Comparison of ENCODE assay signal across 28 cellular contexts in genomic region chr10:123166618-123167017, GRCh38. TPM values are rescaled to one million over a fixed set of nuclear protein-coding genes. Genes with fewer than 3 reads are reported as not detected.
A peak's percentile ranks its signal among the peaks of the same experiment; 100 is the strongest.
DNase-seq lines count a peak whose midpoint lies in the region; ATAC-seq and TF ChIP-seq lines count a peak whose summit lies in the region.
"Had no signal": no experiment of that assay in that cellular context is flagged by ENCODE, and none has a peak within 500 bp of the region (broad histone marks: within the 10 kb centered on the region; RNA-seq: fewer than 3 reads in every experiment).

No MANE protein-coding gene starts in this region.

- H3K27me3 ChIP-seq in CD8-positive, alpha-beta T cell (ENCODE audit: insufficient read depth, low read length): no peaks in the 10 kb centered on the region
- H3K27me3 ChIP-seq: BLaER1, SJCRH30 had no signal

- H3K27me3 Mint-ChIP-seq in activated CD4-positive, alpha-beta T cell treated with anti-CD3 and anti-CD28 coated beads, Interleukin-2, amount 10 ng/mL, durations not matched to agents 24 days and 14 days: no peaks in the 10 kb centered on the region
- no peaks in the 10 kb centered on the region for H3K27me3 Mint-ChIP-seq in activated CD4-positive, alpha-beta T cell treated with anti-CD3 and anti-CD28 coated beads for 36 hours
- no peaks in the 10 kb centered on the region for H3K27me3 Mint-ChIP-seq in CD8-positive, alpha-beta T cell (ENCODE audit: low read depth)
- no peaks in the 10 kb centered on the region for H3K27me3 Mint-ChIP-seq in T-helper 17 cell
- H3K27me3 Mint-ChIP-seq: CD4-positive, alpha-beta T cell; IgD-negative memory B cell had no signal

- no peaks in the 10 kb centered on the region for H3K9me3 ChIP-seq in CD8-positive, alpha-beta T cell (ENCODE audit: low read length)
- H3K9me3 ChIP-seq in T-helper 17 cell (ENCODE audit: control insufficient read depth, low read length, poor library complexity, severe bottlenecking): no peaks in the 10 kb centered on the region
- H3K9me3 ChIP-seq: BLaER1, SJCRH30 had no signal

- peaks cover 12% of the 10 kb centered on the region for H3K4me1 Mint-ChIP-seq in activated CD4-positive, alpha-beta T cell treated with anti-CD3 and anti-CD28 coated beads, Interleukin-2, amount 10 ng/mL, durations not matched to agents 24 days and 14 days
- H3K4me1 Mint-ChIP-seq in activated CD4-positive, alpha-beta T cell treated with anti-CD3 and anti-CD28 coated beads for 36 hours: peaks cover 16% of the 10 kb centered on the region
- H3K4me1 Mint-ChIP-seq in CD8-positive, alpha-beta T cell (ENCODE audit: low read depth): peaks cover 38% of the 10 kb centered on the region
- peaks cover 12% of the 10 kb centered on the region for H3K4me1 Mint-ChIP-seq in T-helper 17 cell

- intact Hi-C loops in activated CD4-positive, alpha-beta T cell treated with anti-CD3 and anti-CD28 coated beads, Interleukin-2, amount 10 ng/mL, durations not matched to agents 24 days and 14 days (cut with micrococcal nuclease): no loop called here
- intact Hi-C loops in activated CD4-positive, alpha-beta T cell treated with anti-CD3 and anti-CD28 coated beads for 36 hours (cut with DNase I, micrococcal nuclease): no loop called here
- intact Hi-C loops in CD8-positive, alpha-beta T cell (cut with DNase I, micrococcal nuclease): no loop called here
- intact Hi-C loops in cardiac septum (cut with DNase I): no loop called here

- H3K27ac Mint-ChIP-seq in activated CD4-positive, alpha-beta T cell treated with anti-CD3 and anti-CD28 coated beads, Interleukin-2, amount 10 ng/mL, durations not matched to agents 24 days and 14 days: no peak overlapping the region
- no peak overlapping the region for H3K27ac Mint-ChIP-seq in activated CD4-positive, alpha-beta T cell treated with anti-CD3 and anti-CD28 coated beads for 36 hours
- H3K27ac Mint-ChIP-seq in CD8-positive, alpha-beta T cell: peak overlapping the region; percentile 30
- peak overlapping the region; percentile 19 for H3K27ac Mint-ChIP-seq in T-helper 17 cell
- H3K27ac Mint-ChIP-seq: CD4-positive, alpha-beta T cell; IgD-negative memory B cell had no signal

- peaks cover 5% of the 10 kb centered on the region for H3K4me1 ChIP-seq in CD8-positive, alpha-beta T cell (ENCODE audit: insufficient read depth, low read length)
- H3K4me1 ChIP-seq: SJCRH30 had no signal

- H3K4me3 ChIP-seq in CD8-positive, alpha-beta T cell (ENCODE audit: low read depth, low read length): no peak overlapping the region
- H3K4me3 ChIP-seq: BLaER1, PC-9, SJCRH30 had no signal

- H3K36me3 Mint-ChIP-seq in activated CD4-positive, alpha-beta T cell treated with anti-CD3 and anti-CD28 coated beads, Interleukin-2, amount 10 ng/mL, durations not matched to agents 24 days and 14 days (ENCODE audit: low read depth): peaks cover 60% of the 10 kb centered on the region
- peaks cover 77% of the 10 kb centered on the region for H3K36me3 Mint-ChIP-seq in activated CD4-positive, alpha-beta T cell treated with anti-CD3 and anti-CD28 coated beads for 36 hours (ENCODE audit: low read depth)
- peaks cover 84% of the 10 kb centered on the region for H3K36me3 Mint-ChIP-seq in CD8-positive, alpha-beta T cell
- peaks cover 4% of the 10 kb centered on the region for H3K36me3 Mint-ChIP-seq in T-helper 17 cell (ENCODE audit: low read depth)

- ATAC-seq in activated CD4-positive, alpha-beta T cell treated with anti-CD3 and anti-CD28 coated beads for 36 hours: no peak
- ATAC-seq in CD8-positive, alpha-beta T cell: no peak
- ATAC-seq in T-helper 17 cell (no peak), GM21825 (IDR thresholded peaks at IDR 0.05; ENCODE audit: unreplicated experiment) (no peak)
- ATAC-seq: Right ventricle myocardium inferior, SK-N-SH treated with all-trans-retinoic acid at 6 μM for 48 hours had no signal

- peak; percentile 37 for DNase-seq in activated CD4-positive, alpha-beta T cell treated with anti-CD3 and anti-CD28 coated beads, Interleukin-2, amount 10 ng/mL, durations not matched to agents 24 days and 14 days
- no peak for DNase-seq in activated CD4-positive, alpha-beta T cell treated with anti-CD3 and anti-CD28 coated beads for 36 hours
- DNase-seq in CD8-positive, alpha-beta T cell: no peak
- DNase-seq in T-helper 17 cell (no peak), kidney tubule cell (ENCODE audit: low spot score) (peak; percentile 44), cardiac septum (ENCODE audit: low spot score) (no peak)
- DNase-seq: CD4-positive, alpha-beta T cell; COR-L47; GOT3; HCEC 1CT; NCI-H1092; NCI-H1417 treated with DMSO at 0.1 percent for 48 hours; NCI-H1694 treated with DMSO at 0.1 percent for 48 hours; NCI-H2107; NCI-H446 treated with DMSO at 0.1 percent for 48 hours; NCI-H526; NCI-H82; NK-92 treated with Interleukin-12 subunit alpha and Interleukin-12 subunit beta, amount 100 ng/mL, for 24 hours; PC-9; SJCRH30 had no signal

- no peaks in the 10 kb centered on the region for H3K9me3 Mint-ChIP-seq in activated CD4-positive, alpha-beta T cell treated with anti-CD3 and anti-CD28 coated beads, Interleukin-2, amount 10 ng/mL, durations not matched to agents 24 days and 14 days
- no peaks in the 10 kb centered on the region for H3K9me3 Mint-ChIP-seq in activated CD4-positive, alpha-beta T cell treated with anti-CD3 and anti-CD28 coated beads for 36 hours (ENCODE audit: low read depth)
- H3K9me3 Mint-ChIP-seq in CD8-positive, alpha-beta T cell: no peaks in the 10 kb centered on the region
- H3K9me3 Mint-ChIP-seq: CD4-positive, alpha-beta T cell; IgD-negative memory B cell had no signal

- POLR2A ChIA-PET in activated CD4-positive, alpha-beta T cell treated with anti-CD3 and anti-CD28 coated beads for 36 hours (lab: Charles Lee): no interaction called here
- POLR2A ChIA-PET in CD8-positive, alpha-beta T cell (lab: Charles Lee): no interaction called here

- CTCF ChIA-PET in activated CD4-positive, alpha-beta T cell treated with anti-CD3 and anti-CD28 coated beads for 36 hours (lab: Charles Lee): no interaction called here
- CTCF ChIA-PET in CD8-positive, alpha-beta T cell (lab: Charles Lee): interaction anchor here (1.4 kb wide), 1 partner anchor 33 kb away, joined by 4 read pairs; no protein-coding TSS in a partner anchor

- no peak overlapping the region for H3K4me3 Mint-ChIP-seq in activated CD4-positive, alpha-beta T cell treated with anti-CD3 and anti-CD28 coated beads, Interleukin-2, amount 10 ng/mL, durations not matched to agents 24 days and 14 days
- no peak overlapping the region for H3K4me3 Mint-ChIP-seq in activated CD4-positive, alpha-beta T cell treated with anti-CD3 and anti-CD28 coated beads for 36 hours
- no peak overlapping the region for H3K4me3 Mint-ChIP-seq in CD8-positive, alpha-beta T cell
- H3K4me3 Mint-ChIP-seq in T-helper 17 cell: no peak overlapping the region
- H3K4me3 Mint-ChIP-seq: CD4-positive, alpha-beta T cell; IgD-negative memory B cell had no signal

- peaks cover 30% of the 10 kb centered on the region for H3K36me3 ChIP-seq in CD8-positive, alpha-beta T cell (ENCODE audit: insufficient read depth, low read length)

- TF ChIP-seq CTCF in CD8-positive, alpha-beta T cell (IDR thresholded peaks at IDR 0.05): no peak

- H3K27ac ChIP-seq in CD8-positive, alpha-beta T cell (ENCODE audit: low read depth, low read length): no peak overlapping the region
- H3K27ac ChIP-seq: BLaER1, HL-60, PC-9, SJCRH30 had no signal

RNA-seq across cellular contexts. Expression of gene BUB3, which starts 12.4 kb away (rescaled TPM):
- 186 and 193 TPM in 2 replicates for total RNA-seq in activated CD4-positive, alpha-beta T cell treated with anti-CD3 and anti-CD28 coated beads, Interleukin-2, amount 10 ng/mL, durations not matched to agents 24 days and 14 days
- 100 to 1,000 TPM; 230 to 242 TPM for total RNA-seq in activated CD4-positive, alpha-beta T cell treated with anti-CD3 and anti-CD28 coated beads for 36 hours
- 100 to 1,000 TPM; 166 to 167 TPM for total RNA-seq in CD8-positive, alpha-beta T cell
- 100 to 1,000 TPM; 105 to 111 TPM for total RNA-seq in T-helper 17 cell
- 30.6 TPM for total RNA-seq in cardiac septum

RNA-seq across cellular contexts. Expression of gene HMX2, which starts 18.7 kb away (rescaled TPM):
- not detected in 2 replicates for total RNA-seq in activated CD4-positive, alpha-beta T cell treated with anti-CD3 and anti-CD28 coated beads, Interleukin-2, amount 10 ng/mL, durations not matched to agents 24 days and 14 days
- total RNA-seq in activated CD4-positive, alpha-beta T cell treated with anti-CD3 and anti-CD28 coated beads for 36 hours: under 1 TPM; 0.18 to 0.28 TPM
- not detected for total RNA-seq in CD8-positive, alpha-beta T cell
- total RNA-seq in T-helper 17 cell: not detected
- not detected for total RNA-seq in cardiac septum
- total RNA-seq: A172; CD4-positive, alpha-beta T cell; PC-9; Right ventricle myocardium inferior; RPMI7951; SJCRH30 had no signal

RNA-seq across cellular contexts. Expression of gene HMX3, which starts 30.8 kb away (rescaled TPM):
- not detected in 2 replicates for total RNA-seq in activated CD4-positive, alpha-beta T cell treated with anti-CD3 and anti-CD28 coated beads, Interleukin-2, amount 10 ng/mL, durations not matched to agents 24 days and 14 days
- not detected for total RNA-seq in activated CD4-positive, alpha-beta T cell treated with anti-CD3 and anti-CD28 coated beads for 36 hours
- total RNA-seq in CD8-positive, alpha-beta T cell: under 1 TPM; 0.35 to 0.47 TPM
- total RNA-seq in T-helper 17 cell (under 1 TPM in 1 of 2 donors, not detected in 1; 0.39 TPM), cardiac septum (not detected)
- total RNA-seq: A172, PC-9, Right ventricle myocardium inferior, RPMI7951 had no signal

Comparison
In these comparisons a context has a peak if more than half of its experiments do, and no peak if none do; other contexts are left out.
1. DNase-seq: peak in activated CD4-positive, alpha-beta T cell treated with anti-CD3 and anti-CD28 coated beads, Interleukin-2, amount 10 ng/mL, durations not matched to agents 24 days and 14 days (single experiment) and kidney tubule cell (single experiment); none in activated CD4-positive, alpha-beta T cell treated with anti-CD3 and anti-CD28 coated beads for 36 hours (single experiment), CD8-positive, alpha-beta T cell (0 of 7), T-helper 17 cell (0 of 3) and cardiac septum (single experiment).
2. H3K27ac Mint-ChIP-seq: peak in CD8-positive, alpha-beta T cell (single experiment) and T-helper 17 cell (single experiment); none in activated CD4-positive, alpha-beta T cell treated with anti-CD3 and anti-CD28 coated beads, Interleukin-2, amount 10 ng/mL, durations not matched to agents 24 days and 14 days (single experiment) and activated CD4-positive, alpha-beta T cell treated with anti-CD3 and anti-CD28 coated beads for 36 hours (single experiment).